ENCODE assay signal across 8 cellular contexts in genomic region chr2:714005-714741, GRCh38. TPM values are rescaled to one million over a fixed set of nuclear protein-coding genes. Genes with fewer than 3 reads are reported as not detected.
DNase-seq lines count a peak whose midpoint lies in the region; ATAC-seq and TF ChIP-seq lines count a peak whose summit lies in the region.

No MANE protein-coding gene starts in this region.

- TF ChIP-seq POLR2A in right lobe of liver (IDR thresholded peaks at IDR 0.05) = no peak
- no peak for TF ChIP-seq POLR2A in tibial nerve (IDR thresholded peaks at IDR 0.05)

- H3K4me2 ChIP-seq in OCI-LY7 (ENCODE audit: low read length) = no peak overlapping the region

- 42% methylated on average over 17 of the region's 17 CpGs for WGBS in right lobe of liver (ENCODE audit: insufficient coverage, low coverage, low lambda C conversion rate, missing lambda C conversion rate)
- WGBS in tibial nerve, 2 donors = 58 to 62% methylated on average over 17 of the region's 17 CpGs

- H3K9me2 ChIP-seq in OCI-LY7 (ENCODE audit: insufficient read depth, low read length) = no peaks in the 10 kb centered on the region

- BruUV-seq in OCI-LY7 (replicated peaks; lab: Mats Ljungman, UMichigan) = no TSS peak

- peak; percentile 79 to 89 (median 81) for ATAC-seq in right lobe of liver

- no peaks in the 10 kb centered on the region for H3K79me2 ChIP-seq in OCI-LY7 (ENCODE audit: insufficient read depth, low read depth, low read length)

- no peaks in the 10 kb centered on the region for H4K20me1 ChIP-seq in OCI-LY7 (ENCODE audit: insufficient read depth, low read length)

- intact Hi-C loops in OCI-LY7 (cut with micrococcal nuclease; ENCODE audit: unreplicated experiment) = loop anchor here (10.0 kb wide), 1 partner anchor 831 kb away; no protein-coding TSS in a partner anchor
- intact Hi-C loops in right lobe of liver (cut with DNase I) = no loop called here

- H3K9me3 ChIP-seq in OCI-LY7 (ENCODE audit: low read length) (no peaks in the 10 kb centered on the region), right lobe of liver (no peaks in the 10 kb centered on the region), tibial nerve (no peaks in the 10 kb centered on the region)

- TF ChIP-seq CTCF in GM06990 (IDR thresholded peaks at IDR 0.05; ENCODE audit: insufficient read depth, low read length, poor library complexity, severe bottlenecking) = peak; percentile 83
- TF ChIP-seq CTCF in OCI-LY7 (conservative IDR thresholded peaks at IDR 0.05; ENCODE audit: low read length) = peak; percentile 82
- TF ChIP-seq CTCF in cardiac fibroblast (IDR thresholded peaks at IDR 0.05; ENCODE audit: low read depth, low read length) = peak; percentile 62
- TF ChIP-seq CTCF in right lobe of liver (IDR thresholded peaks at IDR 0.05) = peak; percentile 43 to 68 (median 62)
- TF ChIP-seq CTCF in tibial nerve (IDR thresholded peaks at IDR 0.05) = peak; percentile 34 to 61 (median 38)

- H3K4me3 ChIP-seq in GM06990 (replicated peaks; ENCODE audit: low read depth, low read length) (no peak overlapping the region), OCI-LY7 (ENCODE audit: low read depth, low read length, poor library complexity, severe bottlenecking) (no peak overlapping the region), cardiac fibroblast (replicated peaks in 1 of 2; ENCODE audit: low read depth in 2 of 2, low read length in 2 of 2) (no peak overlapping the region), right lobe of liver (no peak overlapping the region), tibial nerve (no peak overlapping the region)
- H3K4me3 ChIP-seq in Jurkat, Clone E6-1 (ENCODE audit: low read length) = no peak overlapping the region

- peak; percentile 62 for DNase-seq in A172 (ENCODE audit: low spot score)
- DNase-seq in GM06990 (ENCODE audit: extremely low read depth, insufficient read length) = peak; percentile 44
- DNase-seq in H4 (ENCODE audit: low spot score) = peak; percentile 50
- DNase-seq in Jurkat, Clone E6-1 (ENCODE audit: low read depth, low spot score) = peak; percentile 58
- peak; percentile 78 for DNase-seq in OCI-LY7 (ENCODE audit: low spot score)
- peak; percentile 50 to 59 for DNase-seq in cardiac fibroblast (ENCODE audit: low read depth in 2 of 2)
- peak in 1 of 3 donors; percentile 34 for DNase-seq in right lobe of liver
- DNase-seq in tibial nerve (ENCODE audit: low spot score in 2 of 2) = peak in 1 of 2 donors; percentile 59

- H2AFZ ChIP-seq in OCI-LY7 (ENCODE audit: low read length) = peak overlapping the region; percentile 42; the same call in 1 of the 2 replicates

- H3K36me3 ChIP-seq in GM06990 (ENCODE audit: control insufficient read depth, insufficient read depth, low read length) (no peaks in the 10 kb centered on the region), OCI-LY7 (ENCODE audit: insufficient read depth, low read length) (no peaks in the 10 kb centered on the region), right lobe of liver (no peaks in the 10 kb centered on the region), tibial nerve (no peaks in the 10 kb centered on the region)

- H3K27me3 ChIP-seq in GM06990 (replicated peaks; ENCODE audit: control insufficient read depth, insufficient read depth, low read length) = no peaks in the 10 kb centered on the region
- H3K27me3 ChIP-seq in right lobe of liver = no peaks in the 10 kb centered on the region
- H3K27me3 ChIP-seq in tibial nerve = peaks cover 0 to 4% of the 10 kb centered on the region in 2 donors

- H3K4me1 ChIP-seq in OCI-LY7 (ENCODE audit: insufficient read depth, low read length, poor library complexity, severe bottlenecking) (peaks cover 5% of the 10 kb centered on the region), right lobe of liver (no peaks in the 10 kb centered on the region), tibial nerve (peaks cover 0 to 3% (median 0%) of the 10 kb centered on the region in 4 donors)

- POLR2A ChIA-PET in OCI-LY7 (lab: Charles Lee) = no interaction called here

- TF ChIP-seq EP300 in tibial nerve (IDR thresholded peaks at IDR 0.05) = no peak

- H3K27ac ChIP-seq in OCI-LY7 (ENCODE audit: low read depth, low read length, poor library complexity, severe bottlenecking) (no peak overlapping the region), right lobe of liver (no peak overlapping the region), tibial nerve (no peak overlapping the region)

- CTCF ChIA-PET in OCI-LY7 (lab: Charles Lee; ENCODE audit: unreplicated experiment) = interaction anchor here (0.5 kb wide), 1 partner anchor 44 kb away, joined by 4 read pairs; no protein-coding TSS in a partner anchor

RNA-seq across cellular contexts. Expression of gene TMEM18, which starts 37.0 kb away (rescaled TPM):
- total RNA-seq in A172 (2014; rRNA removed; shearing (Covaris generic)) = 32.6 and 75.0 TPM in 2 replicates
- total RNA-seq in H4 (2014; rRNA removed; shearing (Covaris generic)) = 17.6 and 17.7 TPM in 2 replicates
- polyA plus RNA-seq in Jurkat, Clone E6-1 (2012; ENCODE audit: insufficient read depth, insufficient read length) = 110 TPM
- 18.2 and 21.3 TPM in 2 replicates for total RNA-seq in OCI-LY7 (2014; rRNA removed; shearing (Covaris generic))
- total RNA-seq in OCI-LY7 (2022) = 31.1 and 37.4 TPM in 2 replicates
- total RNA-seq in right lobe of liver = 10 to 100 TPM in 2 of 6 experiments, 1 to 10 TPM in 4; 4.2 to 11.4 (median 7.0) TPM
- total RNA-seq in tibial nerve = 10 to 100 TPM; 20.1 to 44.1 (median 23.4) TPM
